1 cellular context compared by ENCODE assay signal in genomic region chr11:121328967-121329653, GRCh38.
TF ChIP-seq lines count a peak whose summit lies in the region.

No MANE protein-coding gene starts in this region.

TF ChIP-seq in GM23338, 12 proteins besides CTCF, POLR2A, EP300 and RAD21 (continued from another document):
- TF ChIP-seq ZNF462 (CRISPR knock-in tag; IDR thresholded peaks at IDR 0.05): no peak
- no peak for TF ChIP-seq NANOG (IDR thresholded peaks at IDR 0.05; ENCODE audit: borderline replicate concordance)
- no peak for TF ChIP-seq STAT1 (IDR thresholded peaks at IDR 0.05; ENCODE audit: unreplicated experiment)
- no peak for TF ChIP-seq ETS1 (IDR thresholded peaks at IDR 0.05)
- no peak for TF ChIP-seq ZNF331 (CRISPR knock-in tag; IDR thresholded peaks at IDR 0.05; ENCODE audit: low read depth)
- TF ChIP-seq POLR2AphosphoS5 (IDR thresholded peaks at IDR 0.05; ENCODE audit: low read depth): no peak
- TF ChIP-seq JUNB (IDR thresholded peaks at IDR 0.05; ENCODE audit: unreplicated experiment): no peak
- no peak for TF ChIP-seq EZH2 (IDR thresholded peaks at IDR 0.05; ENCODE audit: low read depth, unreplicated experiment)
- no peak for TF ChIP-seq EZH2phosphoT487 (IDR thresholded peaks at IDR 0.05; ENCODE audit: unreplicated experiment)
- TF ChIP-seq ZNF114 (CRISPR knock-in tag; IDR thresholded peaks at IDR 0.05): no peak
- TF ChIP-seq REST (IDR thresholded peaks at IDR 0.05; ENCODE audit: unreplicated experiment): no peak
